8 cellular contexts compared by ENCODE assay signal in the genomic region with DNA sequence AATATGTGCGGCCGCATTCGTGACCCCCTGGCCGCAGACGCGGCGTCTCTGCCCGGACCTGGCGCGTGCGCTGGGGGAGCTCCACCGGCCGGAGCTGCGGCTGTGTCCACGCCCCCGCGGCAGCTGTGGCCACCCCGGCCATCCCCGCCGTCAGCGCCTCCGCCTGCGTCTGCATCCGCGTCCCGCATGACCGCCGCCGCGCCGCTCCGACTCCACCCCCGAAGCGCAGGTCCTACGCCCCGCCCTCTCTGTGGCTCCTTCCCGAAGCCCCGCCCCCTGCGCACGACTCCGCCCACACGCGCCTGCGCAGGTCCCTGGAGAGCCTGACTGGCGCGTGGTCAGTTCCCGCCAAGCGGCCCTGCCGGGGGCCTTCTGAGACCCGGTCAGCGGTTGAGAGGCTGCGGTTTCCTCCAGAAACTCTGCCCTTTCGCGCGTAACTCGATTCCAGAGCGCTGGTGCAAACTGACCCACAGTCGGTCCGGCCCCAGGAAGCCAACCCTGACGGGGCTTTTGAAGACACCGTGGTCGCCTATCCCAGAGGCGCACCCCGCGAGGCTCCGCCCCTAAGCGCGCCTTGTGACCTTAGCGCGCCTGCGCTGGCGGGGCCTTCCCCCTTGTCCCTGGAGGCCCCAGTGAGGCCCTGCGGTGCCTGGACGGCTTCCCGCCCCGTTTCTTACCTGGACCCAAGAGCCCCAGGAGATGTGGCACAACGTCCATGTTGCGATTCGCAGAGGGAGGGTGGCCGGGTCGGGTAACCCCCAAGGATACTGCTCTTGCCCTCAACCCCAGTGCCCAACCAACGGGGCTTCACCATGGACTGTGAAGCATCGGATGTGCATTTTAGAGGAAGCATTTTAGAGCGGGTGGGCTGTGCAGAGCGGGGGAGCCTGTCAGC. TPM values are rescaled to one million over a fixed set of nuclear protein-coding genes. Genes with fewer than 3 reads are reported as not detected.
DNase-seq lines count a peak whose midpoint lies in the region; ATAC-seq and TF ChIP-seq lines count a peak whose summit lies in the region.

A gene with protein sequence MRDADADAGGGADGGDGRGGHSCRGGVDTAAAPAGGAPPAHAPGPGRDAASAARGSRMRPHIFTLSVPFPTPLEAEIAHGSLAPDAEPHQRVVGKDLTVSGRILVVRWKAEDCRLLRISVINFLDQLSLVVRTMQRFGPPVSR (minus strand): TSS at position 554 of the 895 bp plus-strand sequence. CDS start 366 bp downstream, at position 188.

- no peaks in the 10 kb centered on the region for H3K27me3 ChIP-seq in layer of hippocampus (ENCODE audit: control insufficient read depth, insufficient read depth, low read length)

- TF ChIP-seq CTCF in AG09319 (IDR thresholded peaks at IDR 0.05; ENCODE audit: low read depth, low read length), result no peak

- DNase-seq in AG09319 (ENCODE audit: extremely low read depth, low read depth) (peak; percentile 67), NCI-H446 (lab: John Stamatoyannopoulos, UW) (peak; percentile 26 to 90), cerebellum (ENCODE audit: low spot score) (peak; percentile 93)
- DNase-seq in activated CD4-positive, alpha-beta T cell treated with anti-CD3 and anti-CD28 coated beads for 24 hours (ENCODE audit: low read depth in 2 of 2), result peak; percentile 88 to 91
- DNase-seq in stimulated activated CD4-positive, alpha-beta T cell treated with anti-CD3 and anti-CD28 coated beads, Interleukin-1b, Interleukin-23, amount 100 ng/mL, for 24 hours (ENCODE audit: low read depth in 4 of 4, low spot score in 1 of 4), result peak; percentile 77 to 93 (median 85)

- peak within 1 kb of the TSS; percentile 90 for H3K27ac ChIP-seq in layer of hippocampus (ENCODE audit: low read depth, low read length)

- ATAC-seq in GM19035 (IDR thresholded peaks at IDR 0.05; ENCODE audit: unreplicated experiment), result peak; percentile 81
- ATAC-seq in HG03342 (IDR thresholded peaks at IDR 0.05; ENCODE audit: unreplicated experiment), result peak; percentile 83

RNA-seq across cellular contexts. Expression of the gene that starts here (rescaled TPM):
- total RNA-seq in cerebellum, result 6.4 TPM

Comparison
In these comparisons a context has a peak if more than half of its experiments do, and no peak if none do; other contexts are left out.
1. Peak in every context shown above with its lines: DNase-seq, ATAC-seq and H3K27ac ChIP-seq.